26 cellular contexts compared by ENCODE assay signal in the genomic region with DNA sequence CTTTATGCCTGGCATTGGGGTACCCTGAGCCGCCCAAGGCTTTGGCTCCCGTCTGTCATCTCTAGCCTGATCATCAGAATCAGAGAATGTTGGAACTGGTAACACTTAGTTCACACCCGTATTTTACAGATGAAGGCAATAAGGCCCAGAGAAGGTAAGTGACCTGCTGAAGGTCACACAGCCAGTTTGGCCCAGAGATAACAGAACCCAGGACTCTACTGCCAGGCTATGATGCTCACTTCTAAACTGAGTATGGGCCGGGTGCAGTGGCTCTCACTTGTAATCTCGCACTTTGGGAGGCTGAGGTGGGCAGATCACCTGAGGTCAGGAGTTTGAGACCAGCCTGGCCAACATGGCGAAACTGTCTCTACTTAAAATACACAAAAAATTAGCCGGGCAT. TPM values are rescaled to one million over a fixed set of nuclear protein-coding genes. Genes with fewer than 3 reads are reported as not detected.
DNase-seq lines count a peak whose midpoint lies in the region; ATAC-seq and TF ChIP-seq lines count a peak whose summit lies in the region.
"Had no signal": no experiment of that assay in that cellular context is flagged by ENCODE, and none has a peak within 500 bp of the region (broad histone marks: within the 10 kb centered on the region; RNA-seq: fewer than 3 reads in every experiment).

No MANE protein-coding gene starts in this region.

- peaks cover 43% of the 10 kb centered on the region for H3K27me3 Mint-ChIP-seq in activated naive CD8-positive, alpha-beta T cell treated with anti-CD3 and anti-CD28 coated beads, Interleukin-2, amount 10 ng/mL, durations not matched to agents 7 days and 5 days
- H3K27me3 Mint-ChIP-seq in activated naive CD8-positive, alpha-beta T cell treated with anti-CD3 and anti-CD28 coated beads, Interleukin-2, amount 50 U/mL, for 24 hours: peaks cover 14% of the 10 kb centered on the region
- peaks cover 10% of the 10 kb centered on the region for H3K27me3 Mint-ChIP-seq in GM23338 (ENCODE audit: insufficient read depth, low read depth, poor library complexity)
- peaks cover 8% of the 10 kb centered on the region for H3K27me3 Mint-ChIP-seq in central memory CD8-positive, alpha-beta T cell

- H4K20me1 ChIP-seq in GM23338 (replicated peaks; ENCODE audit: insufficient read depth): no peaks in the 10 kb centered on the region

- no peaks in the 10 kb centered on the region for H3K27me3 ChIP-seq in GM23338 (ENCODE audit: insufficient read depth)

- no peak overlapping the region for H3K27ac ChIP-seq in GM23338 (ENCODE audit: low read depth)
- H3K27ac ChIP-seq: GM23248, RWPE1 had no signal

- DNase-seq in activated naive CD8-positive, alpha-beta T cell treated with anti-CD3 and anti-CD28 coated beads, Interleukin-2, amount 10 ng/mL, durations not matched to agents 7 days and 5 days: no peak
- DNase-seq in activated naive CD8-positive, alpha-beta T cell treated with anti-CD3 and anti-CD28 coated beads, Interleukin-2, amount 50 U/mL, for 24 hours: no peak
- DNase-seq in GM23338 (ENCODE audit: low spot score) (no peak), NCI-H1417 treated with DMSO at 0.1 percent for 48 hours (lab: John Stamatoyannopoulos, UW) (no peak)
- DNase-seq in central memory CD8-positive, alpha-beta T cell (ENCODE audit: low spot score in 2 of 2): no peak
- no peak for DNase-seq in activated CD8-positive, alpha-beta memory T cell treated with anti-CD3 and anti-CD28 coated beads for 24 hours
- DNase-seq: C1 segment of cervical spinal cord, Caco-2, GM23248, HFFc6, NCI-H1092, NCI-H1436, NCI-H187, NCI-H2081 treated with DMSO at 0.1 percent for 48 hours, NCI-H2171, NCI-H226, NCI-H510A, SHP77 treated with DMSO at 0.1 percent for 48 hours had no signal

- peak overlapping the region; percentile 52; the same call in 1 of the 2 replicates for H2AFZ ChIP-seq in GM23338
- H2AFZ ChIP-seq: GM23248 had no signal

- H3F3A ChIP-seq in GM23338 (replicated peaks; ENCODE audit: low read depth): no peaks in the 10 kb centered on the region

- no peak for ATAC-seq in activated naive CD8-positive, alpha-beta T cell treated with anti-CD3 and anti-CD28 coated beads, Interleukin-2, amount 10 ng/mL, durations not matched to agents 7 days and 5 days (ENCODE audit: low read depth)
- ATAC-seq in activated naive CD8-positive, alpha-beta T cell treated with anti-CD3 and anti-CD28 coated beads, Interleukin-2, amount 50 U/mL, for 24 hours: no peak
- ATAC-seq in GM23338 (no peak), HG03159 (IDR thresholded peaks at IDR 0.05; ENCODE audit: unreplicated experiment) (no peak)
- ATAC-seq in central memory CD8-positive, alpha-beta T cell (replicated peaks; ENCODE audit: extremely low read depth, poor library complexity, severe bottlenecking): no peak
- ATAC-seq: CD8-positive, alpha-beta T cell; Panc1 had no signal

- H3K9me2 ChIP-seq in GM23338 (ENCODE audit: insufficient read depth): peaks cover 20% of the 10 kb centered on the region; the same call in 1 of the 2 replicates

- H3K4me1 ChIP-seq in GM23338 (ENCODE audit: insufficient read depth): no peaks in the 10 kb centered on the region
- H3K4me1 ChIP-seq: Caco-2, HAP-1 had no signal

- H3K27ac Mint-ChIP-seq in activated naive CD8-positive, alpha-beta T cell treated with anti-CD3 and anti-CD28 coated beads, Interleukin-2, amount 10 ng/mL, durations not matched to agents 7 days and 5 days: no peak overlapping the region
- no peak overlapping the region for H3K27ac Mint-ChIP-seq in activated naive CD8-positive, alpha-beta T cell treated with anti-CD3 and anti-CD28 coated beads, Interleukin-2, amount 50 U/mL, for 24 hours
- no peak overlapping the region for H3K27ac Mint-ChIP-seq in GM23338
- H3K27ac Mint-ChIP-seq in central memory CD8-positive, alpha-beta T cell (ENCODE audit: low read depth): no peak overlapping the region
- H3K27ac Mint-ChIP-seq: CD8-positive, alpha-beta T cell; HFFc6 had no signal

- peak overlapping the region; percentile 43; the same call in 1 of the 2 replicates for H3K4me2 ChIP-seq in GM23338

- H3K4me1 Mint-ChIP-seq in activated naive CD8-positive, alpha-beta T cell treated with anti-CD3 and anti-CD28 coated beads, Interleukin-2, amount 10 ng/mL, durations not matched to agents 7 days and 5 days: peaks cover 17% of the 10 kb centered on the region
- H3K4me1 Mint-ChIP-seq in activated naive CD8-positive, alpha-beta T cell treated with anti-CD3 and anti-CD28 coated beads, Interleukin-2, amount 50 U/mL, for 24 hours: peaks cover 18% of the 10 kb centered on the region
- H3K4me1 Mint-ChIP-seq in GM23338: peaks cover 11% of the 10 kb centered on the region
- H3K4me1 Mint-ChIP-seq in central memory CD8-positive, alpha-beta T cell: peaks cover 36% of the 10 kb centered on the region

- no peak for TF ChIP-seq CTCF in GM23338 (conservative IDR thresholded peaks at IDR 0.05; ENCODE audit: low read depth in 2 of 2)

- peak overlapping the region; percentile 51 for H3K4me3 Mint-ChIP-seq in activated naive CD8-positive, alpha-beta T cell treated with anti-CD3 and anti-CD28 coated beads, Interleukin-2, amount 10 ng/mL, durations not matched to agents 7 days and 5 days
- no peak overlapping the region for H3K4me3 Mint-ChIP-seq in activated naive CD8-positive, alpha-beta T cell treated with anti-CD3 and anti-CD28 coated beads, Interleukin-2, amount 50 U/mL, for 24 hours
- no peak overlapping the region for H3K4me3 Mint-ChIP-seq in GM23338
- H3K4me3 Mint-ChIP-seq in central memory CD8-positive, alpha-beta T cell: peak overlapping the region; percentile 61
- H3K4me3 Mint-ChIP-seq: HFFc6 had no signal

- H3K9me3 Mint-ChIP-seq in activated naive CD8-positive, alpha-beta T cell treated with anti-CD3 and anti-CD28 coated beads, Interleukin-2, amount 10 ng/mL, durations not matched to agents 7 days and 5 days: no peaks in the 10 kb centered on the region
- H3K9me3 Mint-ChIP-seq in activated naive CD8-positive, alpha-beta T cell treated with anti-CD3 and anti-CD28 coated beads, Interleukin-2, amount 50 U/mL, for 24 hours: no peaks in the 10 kb centered on the region
- H3K9me3 Mint-ChIP-seq in GM23338: no peaks in the 10 kb centered on the region
- no peaks in the 10 kb centered on the region for H3K9me3 Mint-ChIP-seq in central memory CD8-positive, alpha-beta T cell
- H3K9me3 Mint-ChIP-seq: CD8-positive, alpha-beta T cell; HFFc6 had no signal

- H3K36me3 ChIP-seq in GM23338 (ENCODE audit: insufficient read depth): no peaks in the 10 kb centered on the region
- H3K36me3 ChIP-seq: HAP-1 had no signal

- H3K36me3 Mint-ChIP-seq in activated naive CD8-positive, alpha-beta T cell treated with anti-CD3 and anti-CD28 coated beads, Interleukin-2, amount 10 ng/mL, durations not matched to agents 7 days and 5 days: no peaks in the 10 kb centered on the region
- H3K36me3 Mint-ChIP-seq in activated naive CD8-positive, alpha-beta T cell treated with anti-CD3 and anti-CD28 coated beads, Interleukin-2, amount 50 U/mL, for 24 hours (ENCODE audit: low read depth): no peaks in the 10 kb centered on the region
- no peaks in the 10 kb centered on the region for H3K36me3 Mint-ChIP-seq in GM23338 (ENCODE audit: low read depth)
- peaks cover 2% of the 10 kb centered on the region for H3K36me3 Mint-ChIP-seq in central memory CD8-positive, alpha-beta T cell (ENCODE audit: insufficient read depth)
- H3K36me3 Mint-ChIP-seq: CD8-positive, alpha-beta T cell had no signal

- H3K4me3 ChIP-seq in GM23338: no peak overlapping the region
- H3K4me3 ChIP-seq: GM23248, HAP-1 had no signal

- POLR2A ChIA-PET in activated naive CD8-positive, alpha-beta T cell treated with anti-CD3 and anti-CD28 coated beads, Interleukin-2, amount 10 ng/mL, durations not matched to agents 7 days and 5 days (lab: Charles Lee): interaction anchor here (0.9 kb wide), 1 partner anchor 26 kb away, joined by 3 read pairs; no protein-coding TSS in a partner anchor

- no peaks in the 10 kb centered on the region for H3K79me2 ChIP-seq in GM23338 (replicated peaks; ENCODE audit: insufficient read depth)

TF ChIP-seq in GM23338, 12 proteins besides CTCF, POLR2A, EP300 and RAD21 (continues in another document):
- TF ChIP-seq STAT1 (IDR thresholded peaks at IDR 0.05; ENCODE audit: unreplicated experiment): no peak
- no peak for TF ChIP-seq EZH2phosphoT487 (IDR thresholded peaks at IDR 0.05; ENCODE audit: unreplicated experiment)
- no peak for TF ChIP-seq POLR2AphosphoS5 (IDR thresholded peaks at IDR 0.05; ENCODE audit: low read depth)
- TF ChIP-seq ZNF114 (CRISPR knock-in tag; IDR thresholded peaks at IDR 0.05): no peak

RNA-seq across cellular contexts. Expression of a gene that starts 1.8 kb away (rescaled TPM):
- total RNA-seq in activated naive CD8-positive, alpha-beta T cell treated with anti-CD3 and anti-CD28 coated beads, Interleukin-2, amount 10 ng/mL, durations not matched to agents 7 days and 5 days: not detected
- total RNA-seq in GM23338 (2014; rRNA removed; shearing (Covaris generic)): not detected in 2 replicates
- not detected in 2 replicates for polyA plus RNA-seq in GM23338 (2016; fragmentation: Nextera tagmentation; extraction: Ambion mirVana)
- total RNA-seq: A172; Caco-2; CD8-positive, alpha-beta T cell; GM23248; HFFc6; OCI-LY7 had no signal
- polyA plus RNA-seq: AG04450, GM23248 had no signal

Comparison
In these comparisons a context has a peak if more than half of its experiments do, and no peak if none do; other contexts are left out.
1. H3K4me3 Mint-ChIP-seq: peak in activated naive CD8-positive, alpha-beta T cell treated with anti-CD3 and anti-CD28 coated beads, Interleukin-2, amount 10 ng/mL, durations not matched to agents 7 days and 5 days (single experiment) and central memory CD8-positive, alpha-beta T cell (single experiment); none in activated naive CD8-positive, alpha-beta T cell treated with anti-CD3 and anti-CD28 coated beads, Interleukin-2, amount 50 U/mL, for 24 hours (single experiment) and GM23338 (single experiment).